1 cellular context compared by ENCODE assay signal in genomic region chr14:61435563-61436337, GRCh38.
TF ChIP-seq lines count a peak whose summit lies in the region.

No MANE protein-coding gene starts in this region.

TF ChIP-seq in GM23338, 12 proteins besides CTCF, POLR2A, EP300 and RAD21 (continued from another document):
- TF ChIP-seq ZNF462 (CRISPR knock-in tag; IDR thresholded peaks at IDR 0.05) = no peak
TF ChIP-seq in GM23338: peak in this region for 0.
